ENCODE assay signal across 20 cellular contexts in genomic region chr7:112350596-112350995, GRCh38.
"Had no signal": no experiment of that assay in that cellular context is flagged by ENCODE, and none has a peak within 500 bp of the region (broad histone marks: within the 10 kb centered on the region; RNA-seq: fewer than 3 reads in every experiment).

No MANE protein-coding gene starts in this region.

- H3K27ac Mint-ChIP-seq: activated B cell treated with CpG ODN at 0.5 μM for 24 hours; activated naive CD8-positive, alpha-beta T cell; dendritic cell treated with granulocyte-macrophage colony-stimulating factor and Interleukin-4, amounts not matched to agents 40 ng/mL and 50 ng/mL, for 4 days; endodermal cell; mesothelial cell of epicardium; naive B cell; stimulated activated effector memory CD8-positive, alpha-beta T cell treated with anti-CD3 and anti-CD28 coated beads, Interleukin-12 subunit alpha, Interleukin-12 subunit beta, amount 100 ng/mL, for 72 hours; stimulated activated naive CD8-positive, alpha-beta T cell treated with anti-CD3 and anti-CD28 coated beads, Interleukin-15, Interleukin-2, amounts not matched to agents 100 ng/mL and 50 ng/mL, for 24 hours had no signal

- H3K9me3 Mint-ChIP-seq: activated B cell treated with CpG ODN at 0.5 μM for 24 hours; dendritic cell treated with granulocyte-macrophage colony-stimulating factor and Interleukin-4, amounts not matched to agents 40 ng/mL and 50 ng/mL, for 4 days; endodermal cell had no signal

- H3K4me3 Mint-ChIP-seq: activated B cell treated with CpG ODN at 0.5 μM for 24 hours; activated naive CD8-positive, alpha-beta T cell; central memory CD8-positive, alpha-beta T cell; dendritic cell treated with granulocyte-macrophage colony-stimulating factor and Interleukin-4, amounts not matched to agents 40 ng/mL and 50 ng/mL, for 4 days; endodermal cell; mesothelial cell of epicardium; stimulated activated effector memory CD8-positive, alpha-beta T cell treated with anti-CD3 and anti-CD28 coated beads, Interleukin-12 subunit alpha, Interleukin-12 subunit beta, amount 100 ng/mL, for 72 hours; stimulated activated naive CD8-positive, alpha-beta T cell treated with anti-CD3 and anti-CD28 coated beads, Interleukin-15, Interleukin-2, amounts not matched to agents 100 ng/mL and 50 ng/mL, for 24 hours had no signal

- H3K27me3 Mint-ChIP-seq: activated B cell treated with CpG ODN at 0.5 μM for 24 hours; dendritic cell treated with granulocyte-macrophage colony-stimulating factor and Interleukin-4, amounts not matched to agents 40 ng/mL and 50 ng/mL, for 4 days had no signal

- H3K4me1 Mint-ChIP-seq: activated B cell treated with CpG ODN at 0.5 μM for 24 hours; stimulated activated effector memory CD8-positive, alpha-beta T cell treated with anti-CD3 and anti-CD28 coated beads, Interleukin-12 subunit alpha, Interleukin-12 subunit beta, amount 100 ng/mL, for 72 hours had no signal

- H3K36me3 Mint-ChIP-seq: stimulated activated effector memory CD8-positive, alpha-beta T cell treated with anti-CD3 and anti-CD28 coated beads, Interleukin-12 subunit alpha, Interleukin-12 subunit beta, amount 100 ng/mL, for 72 hours had no signal

- DNase-seq: activated B cell treated with CpG ODN at 0.5 μM for 24 hours; activated effector memory CD4-positive, alpha-beta T cell treated with Interleukin-2 at 50 U/mL for 16 hours; activated naive CD4-positive, alpha-beta T cell treated with Interleukin-2 at 50 U/mL for 16 hours; activated T-cell treated with anti-CD3 and anti-CD28 coated beads for 4 hours; anterior cingulate cortex; endodermal cell; heart right ventricle; naive B cell; pancreas; retina; sigmoid colon; small intestine; stimulated activated CD4-positive, alpha-beta T cell treated with anti-CD3 and anti-CD28 coated beads, Interleukin-4, amount 100 ng/mL, for 24 hours; trophoblast cell had no signal
